Comparison of ENCODE assay signal across 6 cellular contexts in genomic region chr16:29229616-29230005, GRCh38.
DNase-seq lines count a peak whose midpoint lies in the region; ATAC-seq, FAIRE-seq and TF ChIP-seq lines count a peak whose summit lies in the region.
"Not testable (repeated sequence)": the region's sequence is repeated elsewhere in the genome, so short reads cannot be mapped to it uniquely, and the experiment has no call there.

No MANE protein-coding gene starts in this region.

- H3K4me3 Mint-ChIP-seq in type B pancreatic cell, result not testable (repeated sequence)

- DNase-seq in IMR-90; HepG2 (ENCODE audit: low spot score): not testable (repeated sequence)
- DNase-seq in dermis blood vessel endothelial cell (peak; percentile 25), right cardiac atrium (peak in 2 of 3 donors; percentile 26 to 36), mucosa of gallbladder (ENCODE audit: low spot score) (peak; percentile 7), type B pancreatic cell (ENCODE audit: extremely low spot score, unreplicated experiment) (peak; percentile 48)

- H3K14ac ChIP-seq in IMR-90 (replicated peaks; ENCODE audit: low read depth, low read length), result peak overlapping the region; percentile 22; the same call in 1 of the 2 replicates

- peak overlapping the region; percentile 67 for H3K4ac ChIP-seq in IMR-90 (ENCODE audit: low read depth, low read length)

- not testable (repeated sequence) for H3K56ac ChIP-seq in IMR-90 (ENCODE audit: extremely low read depth, insufficient read depth, low read length)

- H2BK20ac ChIP-seq in IMR-90 (ENCODE audit: low read depth, low read length), result peak overlapping the region; percentile 53

- not testable (repeated sequence) for H3K27me3 Mint-ChIP-seq in type B pancreatic cell

- H3K36me3 Mint-ChIP-seq in type B pancreatic cell, result not testable (repeated sequence)

- peak overlapping the region; percentile 44; the same call in 2 of the 3 replicates for H2BK15ac ChIP-seq in IMR-90 (ENCODE audit: low read depth, low read length)

- H3K27me3 ChIP-seq in IMR-90 (ENCODE audit: control insufficient read depth, insufficient read depth, low read length); right cardiac atrium (ENCODE audit: control insufficient read depth, insufficient read depth): not testable (repeated sequence)
- peaks cover 1 to 12% of the 10 kb centered on the region in 2 experiments; a peak in 2 of 5 replicates for H3K27me3 ChIP-seq in HepG2 (ENCODE audit: control insufficient read depth in 1 of 2, insufficient read depth in 2 of 2, low read length in 2 of 2)

- H3K9me3 ChIP-seq in IMR-90 (ENCODE audit: control insufficient read depth, insufficient read depth, low read length); right cardiac atrium (ENCODE audit: control insufficient read depth, low read length); HepG2 (ENCODE audit: low read length): not testable (repeated sequence)

- not testable (repeated sequence) for H3K27ac Mint-ChIP-seq in type B pancreatic cell

- not testable (repeated sequence) for H3K9me3 Mint-ChIP-seq in type B pancreatic cell

- dilution Hi-C loops in IMR-90 (cut with HindIII; ENCODE audit: low sequenced_read_pairs, unreplicated experiment), result not testable (repeated sequence)

- not testable (repeated sequence) for H3K9me1 ChIP-seq in IMR-90 (ENCODE audit: insufficient read depth, low read length)

- not testable (repeated sequence) for TF ChIP-seq CTCF in IMR-90 (conservative IDR thresholded peaks at IDR 0.05; ENCODE audit: low read depth, low read length); HepG2 (CRISPR knock-in tag; IDR thresholded peaks at IDR 0.05); type B pancreatic cell (conservative IDR thresholded peaks at IDR 0.05)

- not testable (repeated sequence) for FAIRE-seq in HepG2 (lab: Jason Lieb, UNC)

- BruUV-seq in IMR-90 (replicated peaks; lab: Mats Ljungman, UMichigan); HepG2 (replicated peaks; lab: Mats Ljungman, UMichigan): not testable (repeated sequence)

- CTCF ChIA-PET in IMR-90 (lab: Yijun Ruan, JAX); HepG2 (lab: Yijun Ruan, JAX; ENCODE audit: low intra/inter-chr PET ratio, low total read pairs): not testable (repeated sequence)

- POLR2A ChIA-PET in IMR-90 (lab: Charles Lee; ENCODE audit: unreplicated experiment); HepG2 (lab: Yijun Ruan, JAX): not testable (repeated sequence)

- peak overlapping the region; percentile 53; the same call in 1 of the 2 replicates for H4K91ac ChIP-seq in IMR-90 (ENCODE audit: insufficient read depth, low read depth, low read length)

- H3K4me1 ChIP-seq in IMR-90 (ENCODE audit: control insufficient read depth, insufficient read depth, low read length) (peaks cover 14% of the 10 kb centered on the region), HepG2 (ENCODE audit: insufficient read depth, low read length) (peaks cover 39% of the 10 kb centered on the region)
- H3K4me1 ChIP-seq in right cardiac atrium (ENCODE audit: control insufficient read depth, insufficient read depth, low read length), result not testable (repeated sequence)

- H3K9ac ChIP-seq in IMR-90 (ENCODE audit: low read depth, low read length); HepG2 (ENCODE audit: insufficient read depth, low read depth, low read length): not testable (repeated sequence)

- H2AFZ ChIP-seq in IMR-90 (replicated peaks; ENCODE audit: low read length, poor library complexity); HepG2 (ENCODE audit: low read length): not testable (repeated sequence)

- not testable (repeated sequence) for H3K79me2 ChIP-seq in HepG2 (ENCODE audit: insufficient read depth, low read length)

- H3K18ac ChIP-seq in IMR-90 (ENCODE audit: low read depth, low read length), result peak overlapping the region; percentile 72; the same call in 1 of the 2 replicates

- WGBS in IMR-90 (ENCODE audit: extremely low coverage in 2 of 2, insufficient read length in 1 of 2), 2 experiments, result 93% methylated on average over 5 of the region's 8 CpGs; no CpG with 5 or more reads in 1 of the 2 experiments
- 83% methylated on average over 8 of the region's 8 CpGs for WGBS in right cardiac atrium
- 31% methylated on average over 8 of the region's 8 CpGs for WGBS in HepG2 (ENCODE audit: low lambda C conversion rate)

- in situ Hi-C loops in IMR-90 (cut with MboI; ENCODE audit: low sequenced_read_pairs); HepG2 (cut with HindIII; ENCODE audit: extremely low pct_ligation_motif_present, low pct_unique_long_range_greater_than_20kb): not testable (repeated sequence)

- H3K36me3 ChIP-seq in IMR-90 (ENCODE audit: control insufficient read depth, insufficient read depth, low read length); HepG2 (replicated peaks in 1 of 2; ENCODE audit: control insufficient read depth in 1 of 2, insufficient read depth in 2 of 2, low read length in 2 of 2): not testable (repeated sequence)

- TF ChIP-seq POLR2A in IMR-90 (IDR thresholded peaks at IDR 0.05; ENCODE audit: low read depth, low read length); HepG2 (IDR thresholded peaks at IDR 0.05; ENCODE audit: insufficient read depth in 1 of 2, low read depth in 2 of 2, low read length in 2 of 2): not testable (repeated sequence)

- not testable (repeated sequence) for H3K4me3 ChIP-seq in IMR-90 (ENCODE audit: insufficient read depth, low read depth, low read length); right cardiac atrium (ENCODE audit: low read length)
- peak overlapping the region in 1 of 3 experiments; percentile 41; a peak in 2 of 6 replicates for H3K4me3 ChIP-seq in HepG2 (replicated peaks in 1 of 3; ENCODE audit: insufficient read depth in 1 of 3, low read depth in 2 of 3, low read length in 3 of 3)

- H4K8ac ChIP-seq in IMR-90 (ENCODE audit: low read depth in 2 of 2, low read length in 2 of 2), result peak overlapping the region; percentile 56 to 89; a peak in 2 of 4 replicates

- not testable (repeated sequence) for H3K79me1 ChIP-seq in IMR-90 (ENCODE audit: low read depth in 1 of 2, low read length in 2 of 2)

- not testable (repeated sequence) for TF ChIP-seq RAD21 in IMR-90 (IDR thresholded peaks at IDR 0.05; ENCODE audit: low read length); HepG2 (CRISPR knock-in tag; IDR thresholded peaks at IDR 0.05)

- H2AK5ac ChIP-seq in IMR-90 (ENCODE audit: low read depth, low read length), result peak overlapping the region; percentile 86

- H2AK9ac ChIP-seq in IMR-90 (replicated peaks; ENCODE audit: low read depth, low read length, poor library complexity), result not testable (repeated sequence)

- TF ChIP-seq EP300 in HepG2 (IDR thresholded peaks at IDR 0.05; ENCODE audit: low read depth in 2 of 2, low read length in 2 of 2); HepG2 (CRISPR knock-in tag; IDR thresholded peaks at IDR 0.05; ENCODE audit: borderline replicate concordance): not testable (repeated sequence)

- H2BK120ac ChIP-seq in IMR-90 (ENCODE audit: low read depth, low read length), result peak overlapping the region; percentile 76

- not testable (repeated sequence) for H4K20me1 ChIP-seq in IMR-90 (ENCODE audit: insufficient read depth, low read length); HepG2 (ENCODE audit: insufficient read depth, low read length)

- peak overlapping the region; percentile 42; the same call in 1 of the 2 replicates for H4K5ac ChIP-seq in IMR-90 (ENCODE audit: low read depth, low read length)

- not testable (repeated sequence) for ATAC-seq in IMR-90 (ENCODE audit: low read depth); right cardiac atrium
- peak; percentile 5 for ATAC-seq in HepG2

- H2BK5ac ChIP-seq in IMR-90 (ENCODE audit: low read depth, low read length, poor library complexity, severe bottlenecking), result not testable (repeated sequence)

- H3K4me2 ChIP-seq in IMR-90 (ENCODE audit: low read depth, low read length), result not testable (repeated sequence)
- H3K4me2 ChIP-seq in HepG2 (ENCODE audit: low read depth, low read length), result peak overlapping the region; percentile 67

- intact Hi-C loops in IMR-90 (cut with micrococcal nuclease); right cardiac atrium (cut with DNase I): not testable (repeated sequence)
- intact Hi-C loops in HepG2 (cut with micrococcal nuclease; ENCODE audit: unreplicated experiment), result loop anchor here (5.0 kb wide), 1 partner anchor 83 kb away; no protein-coding TSS in a partner anchor

- not testable (repeated sequence) for H3K4me1 Mint-ChIP-seq in type B pancreatic cell (ENCODE audit: unreplicated experiment)

- H3K23ac ChIP-seq in IMR-90 (ENCODE audit: low read depth, low read length), result not testable (repeated sequence)

- peak overlapping the region; percentile 97; the same call in 1 of the 2 replicates for H3K27ac ChIP-seq in IMR-90 (ENCODE audit: insufficient read depth, low read length)
- H3K27ac ChIP-seq in right cardiac atrium (ENCODE audit: low read length); HepG2 (ENCODE audit: extremely low read length, insufficient read depth, low read length): not testable (repeated sequence)

TF ChIP-seq in HepG2, 621 proteins besides CTCF, POLR2A, EP300 and RAD21 (continues in another document):
- 0 out of 2 replicates have a peak, but pooled peaks have one; percentile 8 for TF ChIP-seq KLF6 (CRISPR knock-in tag; IDR thresholded peaks at IDR 0.05)
